8 cellular contexts compared by ENCODE assay signal in the genomic region with DNA sequence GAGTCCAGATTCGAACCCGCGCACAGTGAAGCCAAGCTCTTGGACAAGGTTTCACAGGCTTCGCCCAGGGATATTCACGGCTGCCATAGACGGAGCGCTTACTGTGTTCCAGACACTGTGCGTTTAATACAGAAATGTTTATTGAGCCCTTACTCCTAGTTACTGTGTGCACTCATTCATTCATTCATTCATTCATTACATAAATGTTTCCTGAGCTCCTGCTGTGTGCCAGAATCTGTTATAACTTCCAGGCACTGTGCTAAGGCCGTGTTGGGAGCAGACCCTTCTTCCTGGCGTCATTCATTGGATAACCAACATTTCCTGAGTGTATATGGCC. TPM values are rescaled to one million over a fixed set of nuclear protein-coding genes. Genes with fewer than 3 reads are reported as not detected.
DNase-seq lines count a peak whose midpoint lies in the region; ATAC-seq and TF ChIP-seq lines count a peak whose summit lies in the region.

No MANE protein-coding gene starts in this region.

- H3K9me3 ChIP-seq in Peyer's patch, result no peaks in the 10 kb centered on the region
- H3K9me3 ChIP-seq in esophagus muscularis mucosa, result no peaks in the 10 kb centered on the region

- H3K4me1 Mint-ChIP-seq in progenitor cell of endocrine pancreas (ENCODE audit: low read depth), result peaks cover 36% of the 10 kb centered on the region

- H3K36me3 ChIP-seq in Peyer's patch (no peaks in the 10 kb centered on the region), esophagus muscularis mucosa (no peaks in the 10 kb centered on the region)

- no peak for TF ChIP-seq EP300 in esophagus muscularis mucosa (IDR thresholded peaks at IDR 0.05)

- H3K4me1 ChIP-seq in Peyer's patch, result peaks cover 0 to 20% (median 5%) of the 10 kb centered on the region in 4 donors
- H3K4me1 ChIP-seq in esophagus muscularis mucosa, result peaks cover 27 to 36% (median 31%) of the 10 kb centered on the region in 4 donors

- no peak for ATAC-seq in GM18861 (IDR thresholded peaks at IDR 0.05; ENCODE audit: unreplicated experiment)
- no peak for ATAC-seq in GM21825 (IDR thresholded peaks at IDR 0.05; ENCODE audit: unreplicated experiment)

- peak overlapping the region; percentile 78 for H3K4me3 Mint-ChIP-seq in progenitor cell of endocrine pancreas (ENCODE audit: low read depth)

- TF ChIP-seq CTCF in Peyer's patch (IDR thresholded peaks at IDR 0.05) (no peak), esophagus muscularis mucosa (IDR thresholded peaks at IDR 0.05) (no peak), progenitor cell of endocrine pancreas (IDR thresholded peaks at IDR 0.05; ENCODE audit: unreplicated experiment) (no peak)

- H3K4me3 ChIP-seq in Peyer's patch, result peak overlapping the region; percentile 67 to 97 (median 76)
- peak overlapping the region; percentile 70 to 97 (median 76) for H3K4me3 ChIP-seq in esophagus muscularis mucosa

- no peak for TF ChIP-seq POLR2A in Peyer's patch (IDR thresholded peaks at IDR 0.05)
- no peak for TF ChIP-seq POLR2A in esophagus muscularis mucosa (IDR thresholded peaks at IDR 0.05; ENCODE audit: low read depth)

- 37% methylated on average over 9 of the region's 10 CpGs for WGBS in esophagus muscularis mucosa

- intact Hi-C loops in esophagus muscularis mucosa (cut with DNase I), result loop anchor here (5.0 kb wide), 1 partner anchor 249 kb away; no protein-coding TSS in a partner anchor

- H3K27me3 Mint-ChIP-seq in progenitor cell of endocrine pancreas, result no peaks in the 10 kb centered on the region

- peak overlapping the region; percentile 71 for H3K27ac Mint-ChIP-seq in progenitor cell of endocrine pancreas

- DNase-seq in GF-D8 (lab: John Stamatoyannopoulos, UW) (peak; percentile 33), Peyer's patch (no peak), esophagus muscularis mucosa (ENCODE audit: extremely low spot score) (no peak), progenitor cell of endocrine pancreas (ENCODE audit: low spot score, unreplicated experiment) (no peak), NCI-H2227 treated with DMSO at 0.1 percent for 48 hours (lab: John Stamatoyannopoulos, UW) (no peak), NCI-H446 treated with DMSO at 0.1 percent for 48 hours (lab: John Stamatoyannopoulos, UW) (no peak)

- H3K27ac ChIP-seq in Peyer's patch (peak overlapping the region; percentile 93 to 100 (median 96)), esophagus muscularis mucosa (replicated peaks in 1 of 4) (peak overlapping the region; percentile 89 to 97 (median 95))

- no peaks in the 10 kb centered on the region for H3K27me3 ChIP-seq in Peyer's patch
- H3K27me3 ChIP-seq in esophagus muscularis mucosa, result no peaks in the 10 kb centered on the region

- H3K36me3 Mint-ChIP-seq in progenitor cell of endocrine pancreas (ENCODE audit: insufficient read depth), result no peaks in the 10 kb centered on the region

- no peaks in the 10 kb centered on the region for H3K9me3 Mint-ChIP-seq in progenitor cell of endocrine pancreas (ENCODE audit: low read depth)

RNA-seq across cellular contexts. Expression of a gene that starts 0.7 kb away (rescaled TPM):
- 100 to 1,000 TPM; 127 to 181 (median 145) TPM for total RNA-seq in Peyer's patch
- total RNA-seq in esophagus muscularis mucosa, result 100 to 1,000 TPM; 141 to 350 (median 175) TPM
- total RNA-seq in progenitor cell of endocrine pancreas, result 141 and 151 TPM in 2 replicates
